In genomic region chr2:234964631-234965461, GRCh38 we compare ENCODE assay signal across 14 cellular contexts. TPM values are rescaled to one million over a fixed set of nuclear protein-coding genes. Genes with fewer than 3 reads are reported as not detected.
DNase-seq lines count a peak whose midpoint lies in the region; ATAC-seq and TF ChIP-seq lines count a peak whose summit lies in the region.
"Had no signal": no experiment of that assay in that cellular context is flagged by ENCODE, and none has a peak within 500 bp of the region (broad histone marks: within the 10 kb centered on the region; RNA-seq: fewer than 3 reads in every experiment).

No MANE protein-coding gene starts in this region.

- ATAC-seq in Right ventricle myocardium inferior (no peak), heart left ventricle (no peak), upper lobe of right lung (no peak), HG02642 (IDR thresholded peaks at IDR 0.05; ENCODE audit: poor library complexity, unreplicated experiment) (no peak)
- ATAC-seq: activated CD4-positive, CD25-positive, alpha-beta regulatory T cell treated with anti-CD3 and anti-CD28 coated beads, Interleukin-2, amount 50 U/mL, for 24 hours had no signal

- no peak for TF ChIP-seq CTCF in heart left ventricle (IDR thresholded peaks at IDR 0.05)
- TF ChIP-seq CTCF in upper lobe of right lung (IDR thresholded peaks at IDR 0.05) = no peak

- H3K9me3 ChIP-seq in heart left ventricle (no peaks in the 10 kb centered on the region), upper lobe of right lung (no peaks in the 10 kb centered on the region)
- H3K9me3 ChIP-seq: psoas muscle, transverse colon had no signal

- DNase-seq in Right ventricle myocardium inferior (ENCODE audit: missing footprints) (peak; percentile 25), heart left ventricle (no peak), SK-MEL-5 (ENCODE audit: low read depth, low spot score) (peak; percentile 80), islet precursor cell (peak; percentile 90), upper lobe of right lung (peak; percentile 39), SW 1271 (lab: John Stamatoyannopoulos, UW) (no peak)
- no peak for DNase-seq in activated CD4-positive, CD25-positive, alpha-beta regulatory T cell (lab: John Stamatoyannopoulos, UW)
- DNase-seq: cerebellar nuclear complex, NCI-H1105, T-helper 1 cell, transverse colon had no signal

- H3K4me1 ChIP-seq in heart left ventricle = peaks cover 0 to 37% (median 8%) of the 10 kb centered on the region in 12 donors
- peaks cover 6% of the 10 kb centered on the region for H3K4me1 ChIP-seq in upper lobe of right lung
- H3K4me1 ChIP-seq: psoas muscle had no signal

- intact Hi-C loops in Right ventricle myocardium inferior (cut with DNase I) = no loop called here
- intact Hi-C loops in heart left ventricle (cut with DNase I) = no loop called here
- intact Hi-C loops in upper lobe of right lung (cut with DNase I) = no loop called here

- no peak for TF ChIP-seq POLR2A in heart left ventricle (IDR thresholded peaks at IDR 0.05)

- no peaks in the 10 kb centered on the region for H3K36me3 ChIP-seq in heart left ventricle
- H3K36me3 ChIP-seq in upper lobe of right lung = no peaks in the 10 kb centered on the region
- H3K36me3 ChIP-seq: transverse colon had no signal

- 73 to 81% (median 75%) methylated on average over 17 to 18 of the region's 18 CpGs for WGBS in heart left ventricle, 4 donors

- H3K4me3 ChIP-seq in heart left ventricle (no peak overlapping the region), upper lobe of right lung (no peak overlapping the region)
- H3K4me3 ChIP-seq: psoas muscle, transverse colon had no signal

- no peaks in the 10 kb centered on the region for H3K27me3 ChIP-seq in heart left ventricle
- H3K27me3 ChIP-seq in upper lobe of right lung = no peaks in the 10 kb centered on the region
- H3K27me3 ChIP-seq: transverse colon had no signal

- in situ Hi-C loops in SK-MEL-5 (cut with HindIII; ENCODE audit: low pct_unique_long_range_greater_than_20kb, low sequenced_read_pairs) = no loop called here

- H3K27ac ChIP-seq in heart left ventricle = no peak overlapping the region
- H3K27ac ChIP-seq in upper lobe of right lung = no peak overlapping the region
- H3K27ac ChIP-seq: psoas muscle, transverse colon had no signal

RNA-seq across cellular contexts. Expression of gene SH3BP4, which starts 13.0 kb away (rescaled TPM):
- 9.3 TPM for total RNA-seq in Right ventricle myocardium inferior
- 10 to 100 TPM in 7 of 9 donors, 1 to 10 TPM in 2; 8.5 to 33.5 (median 12.4) TPM for total RNA-seq in heart left ventricle
- polyA plus RNA-seq in heart left ventricle = 10 to 100 TPM in 1 of 2 donors, 1 to 10 TPM in 1; 5.4 to 25.2 TPM
- 115 and 116 TPM in 2 replicates for total RNA-seq in SK-MEL-5 (2014; rRNA removed; shearing (Covaris generic))
- 114 and 158 TPM in 2 replicates for polyA plus RNA-seq in SK-MEL-5 (2015; cell fraction: cytosol; rRNA removed)
- polyA plus RNA-seq in SK-MEL-5 (2015; cell fraction: nucleus; rRNA removed) = 49.8 and 61.6 TPM in 2 replicates
- total RNA-seq in upper lobe of right lung = 29.6 TPM

Comparison
In these comparisons a context has a peak if more than half of its experiments do, and no peak if none do; other contexts are left out.
1. DNase-seq: peak in Right ventricle myocardium inferior (single experiment), SK-MEL-5 (single experiment), islet precursor cell (single experiment) and upper lobe of right lung (single experiment); none in heart left ventricle (0 of 5), SW 1271 (0 of 2) and activated CD4-positive, CD25-positive, alpha-beta regulatory T cell (0 of 4).